1 cellular context compared by ENCODE assay signal in genomic region chr1:53837924-53838653, GRCh38.
TF ChIP-seq lines count a peak whose summit lies in the region.

Gene NDC1, minus strand, starts transcription at chr1:53838296. Its CDS starts 35 bp downstream, at chr1:53838261.

TF ChIP-seq in GM12878, 131 proteins besides CTCF, POLR2A, EP300 and RAD21 (continued from another document and continues in another):
- TF ChIP-seq ATF3 (IDR thresholded peaks at IDR 0.05; ENCODE audit: borderline replicate concordance, extremely low read depth, low read depth, low read length), result no peak
- no peak for TF ChIP-seq PKNOX1 (IDR thresholded peaks at IDR 0.05)
- peak; percentile 87 for TF ChIP-seq NR2C1 (IDR thresholded peaks at IDR 0.05)
- no peak for TF ChIP-seq CEBPB (IDR thresholded peaks at IDR 0.05; ENCODE audit: borderline replicate concordance in 1 of 2, low read depth in 2 of 2, low read length in 2 of 2)
- peak; percentile 95 for TF ChIP-seq RELA (IDR thresholded peaks at IDR 0.05; ENCODE audit: borderline replicate concordance, partially characterized antibody)
- peak; percentile 93 for TF ChIP-seq RB1 (IDR thresholded peaks at IDR 0.05; ENCODE audit: borderline replicate concordance)
- TF ChIP-seq ZZZ3 (IDR thresholded peaks at IDR 0.05; ENCODE audit: control insufficient read depth, insufficient read length, low read depth), result no peak
- peak; percentile 31; the same call in 1 of the 2 replicates for TF ChIP-seq ATF7 (IDR thresholded peaks at IDR 0.05; ENCODE audit: low read depth)
- TF ChIP-seq NR2F1 (conservative IDR thresholded peaks at IDR 0.05), result peak; percentile 55; the same call in 1 of the 2 replicates
- peak; percentile 98 for TF ChIP-seq ZBTB33 (IDR thresholded peaks at IDR 0.05)
- no peak for TF ChIP-seq CHD4 (IDR thresholded peaks at IDR 0.05)
- no peak for TF ChIP-seq RBBP5 (conservative IDR thresholded peaks at IDR 0.05)
- TF ChIP-seq NKRF (conservative IDR thresholded peaks at IDR 0.05), result peak; percentile 96
- peak in 1 of 2 experiments; percentile 70; a peak in 2 of 3 replicates for TF ChIP-seq EGR1 (IDR thresholded peaks at IDR 0.05; ENCODE audit: borderline replicate concordance in 1 of 2, low read depth in 2 of 2, low read length in 2 of 2)
- peak; percentile 86 for TF ChIP-seq YY1 (IDR thresholded peaks at IDR 0.05; ENCODE audit: low read depth, low read length)
- TF ChIP-seq SPI1 (IDR thresholded peaks at IDR 0.05; ENCODE audit: borderline replicate concordance, insufficient read depth, low read depth, low read length), result peak; percentile 89
- peak; percentile 67 for TF ChIP-seq MEF2B (IDR thresholded peaks at IDR 0.05; ENCODE audit: partially characterized antibody, poor library complexity, severe bottlenecking)
- TF ChIP-seq CREB1 (IDR thresholded peaks at IDR 0.05; ENCODE audit: low read depth), result peak; percentile 57
- no peak for TF ChIP-seq MTA3 (IDR thresholded peaks at IDR 0.05; ENCODE audit: borderline replicate concordance, low read length)
- TF ChIP-seq BACH1 (IDR thresholded peaks at IDR 0.05; ENCODE audit: borderline replicate concordance), result no peak; the same call in none of the 2 replicates
- peak; percentile 89 for TF ChIP-seq SREBF1 (IDR thresholded peaks at IDR 0.05; ENCODE audit: low read length)
- TF ChIP-seq LARP7 (IDR thresholded peaks at IDR 0.05), result peak; percentile 100
- TF ChIP-seq MAX (IDR thresholded peaks at IDR 0.05; ENCODE audit: low read depth, low read length), result peak; percentile 85
- TF ChIP-seq KLF5 (IDR thresholded peaks at IDR 0.05; ENCODE audit: partially characterized antibody), result peak; percentile 94
- TF ChIP-seq EZH2 (IDR thresholded peaks at IDR 0.05; ENCODE audit: borderline replicate concordance, control insufficient read depth, low read depth, low read length), result no peak
- peak; percentile 98 for TF ChIP-seq CREM (IDR thresholded peaks at IDR 0.05; ENCODE audit: low read depth)
- TF ChIP-seq ZNF24 (IDR thresholded peaks at IDR 0.05), result no peak
- TF ChIP-seq NBN (IDR thresholded peaks at IDR 0.05), result peak; percentile 92
- TF ChIP-seq DPF2 (IDR thresholded peaks at IDR 0.05), result 0 out of 2 replicates have a peak, but pooled peaks have one; percentile 36
- TF ChIP-seq GATAD2B (conservative IDR thresholded peaks at IDR 0.05; ENCODE audit: low read depth), result peak; percentile 95
- TF ChIP-seq POU2F2 (IDR thresholded peaks at IDR 0.05; ENCODE audit: borderline replicate concordance, low read depth, low read length), result peak; percentile 4; the same call in 1 of the 3 replicates
- peak; percentile 51 for TF ChIP-seq RUNX3 (IDR thresholded peaks at IDR 0.05; ENCODE audit: low read length)
- TF ChIP-seq PAX5 (IDR thresholded peaks at IDR 0.05; ENCODE audit: borderline replicate concordance, low read depth, low read length), result 0 out of 2 replicates have a peak, but pooled peaks have one; percentile 7
- no peak for TF ChIP-seq NR2C2 (IDR thresholded peaks at IDR 0.05; ENCODE audit: borderline replicate concordance, control insufficient read depth, insufficient read length, low read depth)
- TF ChIP-seq ZNF207 (IDR thresholded peaks at IDR 0.05; ENCODE audit: borderline replicate concordance), result peak; percentile 100
- TF ChIP-seq ZSCAN29 (IDR thresholded peaks at IDR 0.05), result no peak
- 0 out of 4 replicates have a peak, but pooled peaks of 1 of the 2 experiments have one; percentile 48 for TF ChIP-seq SRF (IDR thresholded peaks at IDR 0.05; ENCODE audit: low read depth in 2 of 2, low read length in 2 of 2)
- TF ChIP-seq ZNF592 (IDR thresholded peaks at IDR 0.05), result peak; percentile 96
- TF ChIP-seq IRF3 (IDR thresholded peaks at IDR 0.05), result peak; percentile 73; the same call in 1 of the 2 replicates
- TF ChIP-seq EED (IDR thresholded peaks at IDR 0.05; ENCODE audit: low read depth), result 0 out of 2 replicates have a peak, but pooled peaks have one; percentile 19
- TF ChIP-seq HCFC1 (IDR thresholded peaks at IDR 0.05; ENCODE audit: low read length), result peak; percentile 100
- TF ChIP-seq RFX5 (IDR thresholded peaks at IDR 0.05; ENCODE audit: low read depth, low read length), result no peak
- peak; percentile 7; a peak in 1 of 4 replicates for TF ChIP-seq IKZF2 (IDR thresholded peaks at IDR 0.05)
- TF ChIP-seq USF1 (IDR thresholded peaks at IDR 0.05; ENCODE audit: borderline replicate concordance, extremely low read length, insufficient read depth, low read depth, low read length), result no peak
- no peak for TF ChIP-seq JUNB (IDR thresholded peaks at IDR 0.05)
- TF ChIP-seq CUX1 (IDR thresholded peaks at IDR 0.05; ENCODE audit: insufficient replicate concordance, low read depth, low read length), result no peak
- TF ChIP-seq TAF1 (IDR thresholded peaks at IDR 0.05; ENCODE audit: borderline replicate concordance, low read depth, low read length), result no peak; the same call in 1 of the 2 replicates
- TF ChIP-seq GABPA (IDR thresholded peaks at IDR 0.05; ENCODE audit: low read depth), result peak; percentile 93; the same call in 1 of the 2 replicates
- TF ChIP-seq ESRRA (IDR thresholded peaks at IDR 0.05; ENCODE audit: low read length), result peak; percentile 81; the same call in 1 of the 2 replicates
- TF ChIP-seq STAT1 (conservative IDR thresholded peaks at IDR 0.05), result peak; percentile 100
- no peak for TF ChIP-seq FOS (IDR thresholded peaks at IDR 0.05; ENCODE audit: borderline replicate concordance, extremely low read depth, insufficient read length)
- TF ChIP-seq SMC3 (IDR thresholded peaks at IDR 0.05; ENCODE audit: borderline replicate concordance, low read length), result no peak; the same call in 1 of the 2 replicates
